In the genomic region with DNA sequence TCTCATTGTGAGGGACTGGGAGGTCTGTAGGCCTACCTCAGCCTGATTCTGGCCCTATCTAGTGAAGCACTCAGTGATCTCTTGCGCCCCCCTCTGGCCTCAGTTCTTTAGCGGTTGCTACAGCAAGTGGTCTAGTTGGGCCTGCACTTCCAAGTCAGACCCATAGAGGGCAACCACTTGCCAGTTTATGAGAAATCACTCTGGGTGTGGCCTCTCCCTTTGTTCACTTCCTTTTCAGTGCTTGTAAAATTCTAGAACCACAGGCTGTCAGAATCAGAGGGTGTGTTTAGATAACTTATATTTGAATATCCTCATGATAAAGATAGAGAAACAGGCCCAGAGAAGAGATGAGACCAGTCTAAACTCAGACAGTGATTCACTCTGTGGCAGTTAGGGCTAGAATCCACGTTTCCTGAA, we compare ENCODE assay signal across 8 cellular contexts.
DNase-seq lines count a peak whose midpoint lies in the region; ATAC-seq and TF ChIP-seq lines count a peak whose summit lies in the region.

No MANE protein-coding gene starts in this region.

- peaks cover 50% of the 10 kb centered on the region for H3K4me1 Mint-ChIP-seq in activated naive CD8-positive, alpha-beta T cell (ENCODE audit: low read depth)
- peaks cover 3% of the 10 kb centered on the region for H3K4me1 Mint-ChIP-seq in glutamatergic neuron (ENCODE audit: low read depth, unreplicated experiment)

- no peak overlapping the region for H3K14ac ChIP-seq in trophoblast cell (ENCODE audit: low read length)

- H3K4me3 ChIP-seq in HEK293 (ENCODE audit: low read depth, low read length) = no peak overlapping the region
- no peak overlapping the region for H3K4me3 ChIP-seq in trophoblast cell (ENCODE audit: low read depth, low read length)
- H3K4me3 ChIP-seq in tibial artery = no peak overlapping the region

- H3K4me2 ChIP-seq in trophoblast cell (ENCODE audit: low read length) = no peak overlapping the region

- H3K36me3 ChIP-seq in HEK293 (ENCODE audit: control insufficient read depth in 2 of 2, insufficient read depth in 1 of 2, low read length in 2 of 2) (no peaks in the 10 kb centered on the region), trophoblast cell (ENCODE audit: control insufficient read depth in 1 of 2, insufficient read depth in 2 of 2, low read length in 2 of 2) (no peaks in the 10 kb centered on the region), tibial artery (no peaks in the 10 kb centered on the region)

- H3K79me2 ChIP-seq in trophoblast cell (ENCODE audit: control insufficient read depth, insufficient read depth, low read length, poor library complexity) = no peaks in the 10 kb centered on the region

- H3K9me3 Mint-ChIP-seq in activated naive CD8-positive, alpha-beta T cell (ENCODE audit: low read depth) = no peaks in the 10 kb centered on the region
- H3K9me3 Mint-ChIP-seq in glutamatergic neuron (ENCODE audit: unreplicated experiment) = no peaks in the 10 kb centered on the region

- no CpG with 5 or more reads among the region's 3 CpGs for WGBS in trophoblast cell (ENCODE audit: extremely low coverage, insufficient coverage, insufficient read length)

- no peaks in the 10 kb centered on the region for H3K27me3 Mint-ChIP-seq in activated naive CD8-positive, alpha-beta T cell
- H3K27me3 Mint-ChIP-seq in glutamatergic neuron (ENCODE audit: unreplicated experiment) = no peaks in the 10 kb centered on the region

- H2AK5ac ChIP-seq in trophoblast cell (ENCODE audit: low read length) = no peak overlapping the region

- CTCF ChIA-PET in HEK293 (lab: Yijun Ruan, JAX) = interaction anchor here (0.6 to 1.3 kb wide), 13 partner anchors 10 to 264 kb away, joined by 3 to 6 read pairs (median 4); a partner anchor contains a TSS

- ATAC-seq in SK-N-SH treated with all-trans-retinoic acid at 6 μM for 48 hours = peak; percentile 97

- no peak overlapping the region for H3K18ac ChIP-seq in trophoblast cell (ENCODE audit: low read length)

- peak; percentile 90 for TF ChIP-seq CTCF in HEK293 (tag by site-specific recombination; IDR thresholded peaks at IDR 0.05)
- TF ChIP-seq CTCF in glutamatergic neuron (IDR thresholded peaks at IDR 0.05; ENCODE audit: partially characterized antibody, unreplicated experiment) = peak; percentile 95
- peak; percentile 89 to 97 for TF ChIP-seq CTCF in tibial artery (IDR thresholded peaks at IDR 0.05)

- H3K27ac Mint-ChIP-seq in activated naive CD8-positive, alpha-beta T cell = peak overlapping the region; percentile 94
- peak overlapping the region; percentile 76 for H3K27ac Mint-ChIP-seq in glutamatergic neuron (ENCODE audit: unreplicated experiment)

- H3K4me3 Mint-ChIP-seq in activated naive CD8-positive, alpha-beta T cell = peak overlapping the region; percentile 58
- no peak overlapping the region for H3K4me3 Mint-ChIP-seq in glutamatergic neuron (ENCODE audit: unreplicated experiment)

- no peak overlapping the region for H2BK12ac ChIP-seq in trophoblast cell (ENCODE audit: low read length)

- peak; percentile 81 for DNase-seq in GF-D8 (lab: John Stamatoyannopoulos, UW)
- DNase-seq in MV-4-11 (lab: John Stamatoyannopoulos, UW) = peak; percentile 94
- peak; percentile 90 for DNase-seq in glutamatergic neuron
- peak; percentile 81 to 88 for DNase-seq in trophoblast cell
- DNase-seq in tibial artery = peak; percentile 94 to 97

- H3K4ac ChIP-seq in trophoblast cell (ENCODE audit: low read depth, low read length) = no peak overlapping the region

- H2BK5ac ChIP-seq in trophoblast cell (ENCODE audit: low read depth, low read length, poor library complexity) = peak overlapping the region; percentile 40

- no peak overlapping the region for H4K12ac ChIP-seq in trophoblast cell (ENCODE audit: low read depth, low read length)

- H4K8ac ChIP-seq in trophoblast cell (ENCODE audit: low read depth, low read length) = peak overlapping the region; percentile 19

- peak overlapping the region; percentile 62 for H4K91ac ChIP-seq in trophoblast cell (ENCODE audit: low read depth, low read length)

- H3K36me3 Mint-ChIP-seq in activated naive CD8-positive, alpha-beta T cell = no peaks in the 10 kb centered on the region
- no peaks in the 10 kb centered on the region for H3K36me3 Mint-ChIP-seq in glutamatergic neuron (ENCODE audit: unreplicated experiment)

- H3K27ac ChIP-seq in HEK293 (ENCODE audit: extremely low read depth, low read depth, low read length) = no peak overlapping the region
- no peak overlapping the region for H3K27ac ChIP-seq in trophoblast cell (ENCODE audit: low read depth, low read length)
- peak overlapping the region; percentile 67 to 92 for H3K27ac ChIP-seq in tibial artery

- H2BK120ac ChIP-seq in trophoblast cell (ENCODE audit: insufficient read depth, low read length, poor library complexity) = no peak overlapping the region

- H3K27me3 ChIP-seq in trophoblast cell (ENCODE audit: insufficient read depth, low read length) (no peaks in the 10 kb centered on the region), tibial artery (no peaks in the 10 kb centered on the region)

- POLR2A ChIA-PET in HEK293 (lab: Yijun Ruan, JAX) = no interaction called here

- peaks cover 3% of the 10 kb centered on the region for H3K79me1 ChIP-seq in trophoblast cell (ENCODE audit: low read length)

- H3K23ac ChIP-seq in trophoblast cell (ENCODE audit: low read length) = no peak overlapping the region

- no peak overlapping the region for H3K9ac ChIP-seq in trophoblast cell (ENCODE audit: low read length)

- H3K4me1 ChIP-seq in HEK293 (ENCODE audit: control insufficient read depth, insufficient read depth, low read length) (no peaks in the 10 kb centered on the region), trophoblast cell (ENCODE audit: control insufficient read depth in 1 of 2, insufficient read depth in 2 of 2, low read length in 2 of 2) (no peaks in the 10 kb centered on the region), tibial artery (peaks cover 0 to 42% (median 18%) of the 10 kb centered on the region in 4 donors)

- no peak overlapping the region for H2AFZ ChIP-seq in trophoblast cell (ENCODE audit: insufficient read depth, low read length, poor library complexity)

- intact Hi-C loops in tibial artery (cut with DNase I; ENCODE audit: low total_unique reads) = loop anchor here (2.0 kb wide), 1 partner anchor 109 kb away; no protein-coding TSS in a partner anchor

- H3K9me3 ChIP-seq in HEK293 (ENCODE audit: control insufficient read depth, insufficient read depth, low read depth, low read length) (no peaks in the 10 kb centered on the region; the same call in 1 of the 2 replicates), trophoblast cell (ENCODE audit: insufficient read depth, low read depth, low read length) (no peaks in the 10 kb centered on the region), tibial artery (no peaks in the 10 kb centered on the region)

TF ChIP-seq in HEK293, 187 proteins besides CTCF, POLR2A, EP300 and RAD21:
- TF ChIP-seq ZSCAN30 (tag by site-specific recombination; IDR thresholded peaks at IDR 0.05) = peak; percentile 79; the same call in 1 of the 2 replicates
- TF ChIP-seq KLF9 (tag by site-specific recombination; IDR thresholded peaks at IDR 0.05; ENCODE audit: low read depth) = peak; percentile 57
- TF ChIP-seq ZNF223 (tag by site-specific recombination; IDR thresholded peaks at IDR 0.05) = no peak
- no peak for TF ChIP-seq ZNF623 (tag by site-specific recombination; IDR thresholded peaks at IDR 0.05)
- no peak for TF ChIP-seq ZNF529 (tag by site-specific recombination; IDR thresholded peaks at IDR 0.05; ENCODE audit: insufficient replicate concordance)
- TF ChIP-seq ZNF654 (tag by site-specific recombination; IDR thresholded peaks at IDR 0.05; ENCODE audit: low read depth) = peak; percentile 74
- TF ChIP-seq KLF7 (tag by site-specific recombination; IDR thresholded peaks at IDR 0.05; ENCODE audit: borderline replicate concordance) = peak; percentile 91; the same call in 1 of the 2 replicates
- 0 out of 2 replicates have a peak, but pooled peaks have one; percentile 88 for TF ChIP-seq ZNF660 (tag by site-specific recombination; IDR thresholded peaks at IDR 0.05)
- peak; percentile 56 for TF ChIP-seq KLF1 (tag by site-specific recombination; IDR thresholded peaks at IDR 0.05)
- TF ChIP-seq PRDM1 (tag by site-specific recombination; IDR thresholded peaks at IDR 0.05) = 0 out of 2 replicates have a peak, but pooled peaks have one; percentile 26
- no peak for TF ChIP-seq ZNF112 (tag by site-specific recombination; IDR thresholded peaks at IDR 0.05)

TF ChIP-seq in SK-N-SH treated with all-trans-retinoic acid at 6 μM for 48 hours, 23 proteins besides CTCF, POLR2A, EP300 and RAD21:
- TF ChIP-seq ZFP3 (CRISPR knock-in tag; IDR thresholded peaks at IDR 0.05) (no peak), ZNF8 (CRISPR knock-in tag; IDR thresholded peaks at IDR 0.05) (no peak), ZFP30 (CRISPR knock-in tag; IDR thresholded peaks at IDR 0.05) (no peak)

Comparison
In these comparisons a context has a peak if more than half of its experiments do, and no peak if none do; other contexts are left out.
1. H3K27ac ChIP-seq: peak in tibial artery (2 of 2); none in HEK293 (single experiment) and trophoblast cell (single experiment).
2. Peak in every context shown above with its lines, with median percentiles within 50 percentile points of each other: DNase-seq and CTCF ChIP-seq.